In the genomic region with DNA sequence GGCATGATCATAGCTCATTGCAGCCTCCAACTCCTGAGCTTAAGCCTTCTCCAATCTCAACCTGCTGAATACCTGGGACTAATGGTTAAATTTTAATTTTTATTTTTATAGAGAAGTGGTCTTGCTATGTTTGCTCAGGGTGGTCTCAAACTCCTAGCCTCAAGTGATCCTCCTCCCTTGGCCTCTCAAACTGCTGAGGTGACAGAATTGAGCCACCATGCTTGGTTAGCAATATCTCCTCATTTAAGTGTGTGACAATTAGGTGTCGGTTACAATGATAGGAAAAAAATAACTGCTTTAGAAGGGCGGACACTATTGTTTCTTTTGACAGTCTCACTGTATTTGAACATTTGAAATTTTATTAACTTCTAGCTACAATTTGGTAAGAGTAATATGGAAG, we compare ENCODE assay signal across 28 cellular contexts.
"Had no signal": no experiment of that assay in that cellular context is flagged by ENCODE, and none has a peak within 500 bp of the region (broad histone marks: within the 10 kb centered on the region; RNA-seq: fewer than 3 reads in every experiment).

No MANE protein-coding gene starts in this region.

- ATAC-seq: effector memory CD8-positive, alpha-beta T cell; esophagus mucosa; foreskin keratinocyte; gastrocnemius medialis; gastroesophageal sphincter; heart left ventricle; heart right ventricle had no signal

- H3K27ac ChIP-seq: colonic mucosa, coronary artery, dorsolateral prefrontal cortex, epithelial cell of prostate, esophagus muscularis mucosa, esophagus squamous epithelium, gastrocnemius medialis, gastroesophageal sphincter, heart left ventricle, heart right ventricle had no signal

- H3K36me3 ChIP-seq: colonic mucosa, esophagus muscularis mucosa, esophagus squamous epithelium, gastrocnemius medialis, gastroesophageal sphincter, heart left ventricle, heart right ventricle had no signal

- H3K9me3 ChIP-seq: colonic mucosa, esophagus muscularis mucosa, esophagus squamous epithelium, gastrocnemius medialis, gastroesophageal sphincter, heart left ventricle, heart right ventricle had no signal

- FAIRE-seq: colon, endometrium, endothelial cell of umbilical vein, frontal cortex had no signal

- DNase-seq: colonic mucosa; cortex of kidney; dermis blood vessel endothelial cell; dorsolateral prefrontal cortex; effector CD4-positive, alpha-beta T cell; effector CD8-positive, alpha-beta T cell; effector memory CD4-positive, alpha-beta T cell; effector memory CD8-positive, alpha-beta T cell; endodermal cell; erythroblast; esophagus squamous epithelium; foreskin fibroblast; foreskin keratinocyte; foreskin melanocyte; gastrocnemius medialis; glutamatergic neuron; head of caudate nucleus; heart left ventricle; heart right ventricle had no signal

- H3K27me3 ChIP-seq: colonic mucosa, dorsolateral prefrontal cortex, esophagus muscularis mucosa, esophagus squamous epithelium, foreskin keratinocyte, gastrocnemius medialis, gastroesophageal sphincter, heart left ventricle, heart right ventricle had no signal

- H3K4me1 ChIP-seq: colonic mucosa, esophagus muscularis mucosa, esophagus squamous epithelium, gastrocnemius medialis, gastroesophageal sphincter, heart left ventricle, heart right ventricle had no signal

- H3K4me3 ChIP-seq: colonic mucosa, coronary artery, dorsolateral prefrontal cortex, esophagus muscularis mucosa, esophagus squamous epithelium, gastrocnemius medialis, gastroesophageal sphincter, heart left ventricle, heart right ventricle had no signal
